In the genomic region with DNA sequence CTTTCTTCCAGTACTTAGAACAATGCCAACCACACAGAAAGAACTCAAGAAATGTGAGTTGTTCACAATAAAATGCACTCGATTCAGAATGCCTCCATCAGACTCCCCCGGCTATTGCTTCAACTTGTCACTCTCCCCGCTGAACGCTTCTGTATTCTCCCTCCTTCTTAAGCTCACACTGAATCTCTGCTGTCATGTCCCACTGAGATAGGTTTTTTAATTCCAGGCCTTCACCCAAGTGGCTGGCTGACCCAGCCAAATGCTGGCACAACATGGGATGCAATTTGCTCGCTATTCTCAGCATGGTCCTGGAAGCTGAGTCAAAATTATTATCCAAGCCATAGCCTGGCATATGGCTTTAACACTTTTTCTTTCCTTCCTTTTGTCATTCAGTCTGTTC, we compare ENCODE assay signal across 14 cellular contexts.
"Had no signal": no experiment of that assay in that cellular context is flagged by ENCODE, and none has a peak within 500 bp of the region (broad histone marks: within the 10 kb centered on the region; RNA-seq: fewer than 3 reads in every experiment).

No MANE protein-coding gene starts in this region.

- H3K27ac Mint-ChIP-seq: neural progenitor cell; stimulated activated naive B cell treated with anti-CD40 and anti-IgM and Interleukin-4, amounts not matched to agents 10 μg/mL and 1 μg/mL and 100 μg/mL, for 72 hours; T-cell had no signal

- H3K4me3 Mint-ChIP-seq: neural progenitor cell; stimulated activated naive B cell treated with anti-CD40 and anti-IgM and Interleukin-4, amounts not matched to agents 10 μg/mL and 1 μg/mL and 100 μg/mL, for 72 hours; T-cell had no signal

- ATAC-seq: activated CD4-positive, CD25-positive, alpha-beta regulatory T cell treated with anti-CD3 and anti-CD28 coated beads, Interleukin-2, amount 50 U/mL, for 24 hours; left colon; pancreas; stimulated activated naive B cell treated with anti-CD40 and anti-IgM and Interleukin-4, amounts not matched to agents 10 μg/mL and 1 μg/mL and 100 μg/mL, for 72 hours; T-cell had no signal

- DNase-seq: activated CD4-positive, alpha-beta T cell treated with anti-CD3 and anti-CD28 coated beads, Interleukin-2, amount 50 U/mL, for 1 hour; activated naive CD4-positive, alpha-beta T cell treated with Interleukin-2 at 50 U/mL for 16 hours; effector CD8-positive, alpha-beta T cell; esophagus squamous epithelium; left colon; pancreas; stimulated activated CD4-positive, alpha-beta T cell treated with anti-CD3 and anti-CD28 coated beads, Interleukin-15, amount 100 ng/mL, for 24 hours; stimulated activated CD4-positive, alpha-beta T cell treated with anti-CD3 and anti-CD28 coated beads, Interleukin-4, amount 100 ng/mL, for 1 hour; stimulated activated naive B cell treated with anti-CD40 and anti-IgM and Interleukin-4, amounts not matched to agents 10 μg/mL and 1 μg/mL and 100 μg/mL, for 72 hours; T-cell; T1000; uterus had no signal

- H3K36me3 Mint-ChIP-seq: neural progenitor cell; stimulated activated naive B cell treated with anti-CD40 and anti-IgM and Interleukin-4, amounts not matched to agents 10 μg/mL and 1 μg/mL and 100 μg/mL, for 72 hours; T-cell had no signal
